In the genomic region with DNA sequence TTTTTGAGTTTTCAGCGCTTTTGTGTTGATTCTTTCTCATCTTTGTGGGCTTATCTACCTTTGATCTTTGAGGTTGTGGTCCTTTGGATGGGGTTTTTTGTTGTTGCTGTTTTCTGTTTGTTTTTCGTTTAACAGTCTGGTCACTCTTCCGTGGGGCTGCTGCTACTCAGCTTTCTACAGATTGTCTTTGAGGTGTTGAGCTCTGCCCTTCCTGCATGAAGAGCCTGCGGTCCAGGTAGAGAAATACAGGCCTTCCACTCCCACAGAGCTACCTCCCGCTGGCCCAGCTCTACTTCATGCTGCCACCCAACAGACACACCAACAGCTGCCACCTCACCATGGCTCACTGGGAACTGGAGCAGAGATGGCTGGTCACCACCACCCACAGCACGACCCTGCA, we compare ENCODE assay signal across 17 cellular contexts.
DNase-seq lines count a peak whose midpoint lies in the region; ATAC-seq, FAIRE-seq and TF ChIP-seq lines count a peak whose summit lies in the region.
"Had no signal": no experiment of that assay in that cellular context is flagged by ENCODE, and none has a peak within 500 bp of the region (broad histone marks: within the 10 kb centered on the region; RNA-seq: fewer than 3 reads in every experiment).

No MANE protein-coding gene starts in this region.

- no peak overlapping the region for H3K4ac ChIP-seq in neuronal stem cell (ENCODE audit: low read length)

- no peak overlapping the region for H4K91ac ChIP-seq in neuronal stem cell (ENCODE audit: low read depth, low read length, poor library complexity)

- H3K23ac ChIP-seq in neuronal stem cell (ENCODE audit: low read depth, low read length, poor library complexity), result peak overlapping the region; percentile 35

- H3K4me2 ChIP-seq in hepatocyte (no peak overlapping the region), neuronal stem cell (ENCODE audit: insufficient read depth, low read length, poor library complexity, severe bottlenecking) (no peak overlapping the region)

- peak overlapping the region; percentile 29 for H3K27ac Mint-ChIP-seq in activated CD4-positive, alpha-beta T cell treated with anti-CD3 and anti-CD28 coated beads, Interleukin-2, amount 10 ng/mL, durations not matched to agents 24 days and 14 days
- H3K27ac Mint-ChIP-seq in CD8-positive, alpha-beta T cell, result no peak overlapping the region

- H2BK5ac ChIP-seq in neuronal stem cell (ENCODE audit: low read length), result no peak overlapping the region

- no peak overlapping the region for H2BK15ac ChIP-seq in neuronal stem cell (ENCODE audit: low read length)

- FAIRE-seq in small intestine (lab: Jason Lieb, UNC) (no peak), D721Med (lab: Jason Lieb, UNC) (no peak)
- FAIRE-seq: GM12878, GM18507 had no signal

- H3K36me3 Mint-ChIP-seq in activated CD4-positive, alpha-beta T cell treated with anti-CD3 and anti-CD28 coated beads, Interleukin-2, amount 10 ng/mL, durations not matched to agents 24 days and 14 days (ENCODE audit: low read depth), result peaks cover 45% of the 10 kb centered on the region
- peaks cover 67% of the 10 kb centered on the region for H3K36me3 Mint-ChIP-seq in CD8-positive, alpha-beta T cell

- ATAC-seq in CD8-positive, alpha-beta T cell, result peak; percentile 34
- ATAC-seq: GM12878 had no signal

- POLR2A ChIA-PET in CD8-positive, alpha-beta T cell (lab: Charles Lee), result interaction anchor here (0.9 kb wide), 1 partner anchor 8 kb away, joined by 6 read pairs; no protein-coding TSS in a partner anchor

- H3K79me1 ChIP-seq in neuronal stem cell (ENCODE audit: low read depth, low read length), result peaks cover 1% of the 10 kb centered on the region

- H2BK12ac ChIP-seq in neuronal stem cell (ENCODE audit: low read length), result no peak overlapping the region

- 92% methylated on average over 6 of the region's 6 CpGs for WGBS in hepatocyte (ENCODE audit: low lambda C conversion rate, missing lambda C conversion rate)
- WGBS in neuronal stem cell (ENCODE audit: extremely low coverage in 2 of 2, insufficient read length in 2 of 2, insufficient replicate concordance in 1 of 2), 2 donors, result no CpG with 5 or more reads among the region's 6 CpGs
- 94 to 98% (median 98%) methylated on average over 6 of the region's 6 CpGs for whole genome bisulfite sequencing in small intestine, 3 donors

- H3K4me3 ChIP-seq in CD8-positive, alpha-beta T cell (ENCODE audit: low read depth, low read length), result no peak overlapping the region
- H3K4me3 ChIP-seq in hepatocyte (no peak overlapping the region), neuronal stem cell (ENCODE audit: low read length in 2 of 2) (no peak overlapping the region), small intestine (ENCODE audit: low read depth in 1 of 2, low read length in 2 of 2) (no peak overlapping the region)
- H3K4me3 ChIP-seq: GM12878, GM23248 had no signal

- peaks cover 15% of the 10 kb centered on the region for H3K79me2 ChIP-seq in hepatocyte

- peaks cover 21% of the 10 kb centered on the region for H3K36me3 ChIP-seq in CD8-positive, alpha-beta T cell (ENCODE audit: insufficient read depth, low read length)
- H3K36me3 ChIP-seq in hepatocyte (replicated peaks; ENCODE audit: insufficient read depth, low read depth) (no peaks in the 10 kb centered on the region), neuronal stem cell (replicated peaks in 1 of 2; ENCODE audit: control insufficient read depth in 2 of 2, insufficient read depth in 2 of 2, low read length in 2 of 2) (peaks cover 13 to 52% of the 10 kb centered on the region in 2 donors), small intestine (ENCODE audit: control insufficient read depth in 2 of 2, insufficient read depth in 2 of 2, low read length in 2 of 2) (peaks cover 8 to 19% of the 10 kb centered on the region in 2 donors)

- H3K4me1 Mint-ChIP-seq in activated CD4-positive, alpha-beta T cell treated with anti-CD3 and anti-CD28 coated beads, Interleukin-2, amount 10 ng/mL, durations not matched to agents 24 days and 14 days, result peaks cover 17% of the 10 kb centered on the region
- peaks cover 19% of the 10 kb centered on the region for H3K4me1 Mint-ChIP-seq in CD8-positive, alpha-beta T cell (ENCODE audit: low read depth)

- no peaks in the 10 kb centered on the region for H4K20me1 ChIP-seq in hepatocyte (ENCODE audit: insufficient read depth, poor library complexity, severe bottlenecking)

- H3K9me2 ChIP-seq in hepatocyte (replicated peaks; ENCODE audit: insufficient read depth), result no peaks in the 10 kb centered on the region

- no peak overlapping the region for H2AK5ac ChIP-seq in neuronal stem cell (ENCODE audit: low read depth, low read length)

- no peak overlapping the region for H3K18ac ChIP-seq in neuronal stem cell (ENCODE audit: low read length)

- no peak for DNase-seq in activated CD4-positive, alpha-beta T cell treated with anti-CD3 and anti-CD28 coated beads, Interleukin-2, amount 10 ng/mL, durations not matched to agents 24 days and 14 days
- DNase-seq in activated CD4-positive, alpha-beta T cell treated with anti-CD3 and anti-CD28 coated beads for 1 hour, result no peak
- no peak for DNase-seq in CD8-positive, alpha-beta T cell
- DNase-seq in hepatocyte (ENCODE audit: low spot score), result no peak
- DNase-seq in neuronal stem cell (ENCODE audit: low spot score), result no peak
- DNase-seq in small intestine, result no peak
- DNase-seq in NCI-H526 (lab: John Stamatoyannopoulos, UW), result no peak
- no peak for DNase-seq in D721Med (ENCODE audit: insufficient read length, low spot score)
- DNase-seq: DMS 273 treated with DMSO at 0.1 percent for 48 hours, DMS79, GM23248, H7 had no signal

- CTCF ChIA-PET in CD8-positive, alpha-beta T cell (lab: Charles Lee), result interaction anchor here (0.8 kb wide), 1 partner anchor 10 kb away, joined by 3 read pairs; no protein-coding TSS in a partner anchor

- H3K27me3 ChIP-seq in CD8-positive, alpha-beta T cell (ENCODE audit: insufficient read depth, low read length), result no peaks in the 10 kb centered on the region
- no peaks in the 10 kb centered on the region for H3K27me3 ChIP-seq in hepatocyte
- no peaks in the 10 kb centered on the region for H3K27me3 ChIP-seq in neuronal stem cell (ENCODE audit: control insufficient read depth in 3 of 3, insufficient read depth in 3 of 3, low read depth in 1 of 3, low read length in 3 of 3)
- no peaks in the 10 kb centered on the region for H3K27me3 ChIP-seq in small intestine (ENCODE audit: control insufficient read depth in 2 of 2, insufficient read depth in 2 of 2, low read length in 2 of 2)

- H3K27ac ChIP-seq in CD8-positive, alpha-beta T cell (ENCODE audit: low read depth, low read length), result no peak overlapping the region
- peak overlapping the region; percentile 25 for H3K27ac ChIP-seq in hepatocyte
- no peak overlapping the region for H3K27ac ChIP-seq in neuronal stem cell (replicated peaks; ENCODE audit: low read length)
- no peak overlapping the region for H3K27ac ChIP-seq in small intestine (ENCODE audit: low read depth in 1 of 2, low read length in 1 of 2)
- H3K27ac ChIP-seq: 22Rv1, GM23248 had no signal

- no peak for TF ChIP-seq CTCF in CD8-positive, alpha-beta T cell (IDR thresholded peaks at IDR 0.05)
- no peak for TF ChIP-seq CTCF in hepatocyte (IDR thresholded peaks at IDR 0.05; ENCODE audit: poor library complexity)
- no peak for TF ChIP-seq CTCF in D721Med (IDR thresholded peaks at IDR 0.05; ENCODE audit: insufficient read depth, missing control alignments)

- no peak overlapping the region for H3K9ac ChIP-seq in neuronal stem cell (ENCODE audit: low read depth, low read length, poor library complexity)
- H3K9ac ChIP-seq: GM23248 had no signal

- no peak overlapping the region for H2BK120ac ChIP-seq in neuronal stem cell (ENCODE audit: low read depth, low read length)

- no peak overlapping the region for H3K4me3 Mint-ChIP-seq in activated CD4-positive, alpha-beta T cell treated with anti-CD3 and anti-CD28 coated beads, Interleukin-2, amount 10 ng/mL, durations not matched to agents 24 days and 14 days
- H3K4me3 Mint-ChIP-seq in CD8-positive, alpha-beta T cell, result no peak overlapping the region
- H3K4me3 Mint-ChIP-seq: CD14-positive monocyte had no signal

- H4K8ac ChIP-seq in neuronal stem cell (ENCODE audit: low read depth, low read length), result no peak overlapping the region

- H3K14ac ChIP-seq in neuronal stem cell (ENCODE audit: low read length), result no peak overlapping the region

- H3K4me1 ChIP-seq in CD8-positive, alpha-beta T cell (ENCODE audit: insufficient read depth, low read length), result peaks cover 4% of the 10 kb centered on the region
- H3K4me1 ChIP-seq in hepatocyte (ENCODE audit: insufficient read depth), result peaks cover 3% of the 10 kb centered on the region
- peaks cover 7 to 21% of the 10 kb centered on the region in 2 donors for H3K4me1 ChIP-seq in neuronal stem cell (ENCODE audit: control insufficient read depth in 2 of 2, insufficient read depth in 1 of 2, low read depth in 1 of 2, low read length in 2 of 2)
- H3K4me1 ChIP-seq in small intestine (ENCODE audit: control insufficient read depth in 2 of 2, insufficient read depth in 1 of 2, low read depth in 1 of 2, low read length in 1 of 2), result no peaks in the 10 kb centered on the region

- H3K9me3 Mint-ChIP-seq in activated CD4-positive, alpha-beta T cell treated with anti-CD3 and anti-CD28 coated beads, Interleukin-2, amount 10 ng/mL, durations not matched to agents 24 days and 14 days, result no peaks in the 10 kb centered on the region
- no peaks in the 10 kb centered on the region for H3K9me3 Mint-ChIP-seq in CD8-positive, alpha-beta T cell
- H3K9me3 Mint-ChIP-seq: CD14-positive monocyte; CD8-positive, alpha-beta memory T cell had no signal

- no peaks in the 10 kb centered on the region for H3K27me3 Mint-ChIP-seq in activated CD4-positive, alpha-beta T cell treated with anti-CD3 and anti-CD28 coated beads, Interleukin-2, amount 10 ng/mL, durations not matched to agents 24 days and 14 days
- no peaks in the 10 kb centered on the region for H3K27me3 Mint-ChIP-seq in CD8-positive, alpha-beta T cell (ENCODE audit: low read depth)
- H3K27me3 Mint-ChIP-seq: CD8-positive, alpha-beta memory T cell had no signal

- intact Hi-C loops in activated CD4-positive, alpha-beta T cell treated with anti-CD3 and anti-CD28 coated beads, Interleukin-2, amount 10 ng/mL, durations not matched to agents 24 days and 14 days (cut with micrococcal nuclease), result no loop called here
- intact Hi-C loops in CD8-positive, alpha-beta T cell (cut with DNase I, micrococcal nuclease), result no loop called here

- no peaks in the 10 kb centered on the region for H3K9me3 ChIP-seq in CD8-positive, alpha-beta T cell (ENCODE audit: low read length)
- H3K9me3 ChIP-seq in hepatocyte (ENCODE audit: low read depth) (no peaks in the 10 kb centered on the region), neuronal stem cell (replicated peaks in 1 of 2; ENCODE audit: control insufficient read depth in 2 of 2, insufficient read depth in 1 of 2, low read depth in 1 of 2, low read length in 2 of 2) (peaks cover 0 to 12% of the 10 kb centered on the region in 2 donors), small intestine (ENCODE audit: control insufficient read depth, low read depth) (no peaks in the 10 kb centered on the region)

- H2AFZ ChIP-seq in hepatocyte (no peak overlapping the region), neuronal stem cell (ENCODE audit: low read length) (no peak overlapping the region)
- H2AFZ ChIP-seq: GM23248 had no signal
